In genomic region chr14:30933937-30934336, GRCh38 we compare ENCODE assay signal across 1 cellular context. TPM values are rescaled to one million over a fixed set of nuclear protein-coding genes. Genes with fewer than 3 reads are reported as not detected.
"Had no signal": no experiment of that assay in that cellular context is flagged by ENCODE, and none has a peak within 500 bp of the region (broad histone marks: within the 10 kb centered on the region; RNA-seq: fewer than 3 reads in every experiment).

No MANE protein-coding gene starts in this region.

RNA-seq across cellular contexts. Expression of gene COCH, which starts 59.6 kb away (rescaled TPM):
- total RNA-seq: M059J had no signal
